1 cellular context compared by ENCODE assay signal in genomic region chr17:82884341-82884871, GRCh38.
TF ChIP-seq lines count a peak whose summit lies in the region.

No MANE protein-coding gene starts in this region.

TF ChIP-seq in GM23338, 12 proteins besides CTCF, POLR2A, EP300 and RAD21 (continued from another document):
- TF ChIP-seq REST (IDR thresholded peaks at IDR 0.05; ENCODE audit: unreplicated experiment) (no peak), EZH2 (IDR thresholded peaks at IDR 0.05; ENCODE audit: low read depth, unreplicated experiment) (no peak), ETS1 (IDR thresholded peaks at IDR 0.05) (no peak), ZNF331 (CRISPR knock-in tag; IDR thresholded peaks at IDR 0.05; ENCODE audit: low read depth) (no peak), EZH2phosphoT487 (IDR thresholded peaks at IDR 0.05; ENCODE audit: unreplicated experiment) (no peak)
TF ChIP-seq in GM23338: peak in this region for 0.
